ENCODE assay signal across 8 cellular contexts in the genomic region with DNA sequence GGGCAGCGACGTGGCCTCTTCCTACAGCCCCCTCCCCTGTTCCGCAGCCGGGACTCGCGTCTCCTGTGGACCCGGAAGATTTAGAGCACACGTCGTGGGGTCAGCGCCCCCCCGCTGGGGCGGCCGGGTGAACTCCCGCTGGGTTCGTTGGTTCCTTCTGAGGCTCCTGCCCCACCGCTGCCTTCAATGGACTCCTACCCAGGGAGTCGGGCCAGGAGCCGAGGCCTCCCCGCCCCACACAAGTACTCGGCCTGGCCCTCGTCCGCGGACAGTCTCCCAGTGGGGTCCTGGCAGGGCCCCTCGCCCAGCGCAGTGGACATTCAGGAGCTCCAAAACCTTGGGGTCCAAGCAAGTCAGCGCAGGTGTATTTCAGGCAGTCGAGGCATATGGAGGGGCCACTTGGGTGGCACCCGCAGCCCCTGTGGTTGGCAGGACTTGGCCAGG. TPM values are rescaled to one million over a fixed set of nuclear protein-coding genes. Genes with fewer than 3 reads are reported as not detected.
A peak's percentile ranks its signal among the peaks of the same experiment; 100 is the strongest.
DNase-seq lines count a peak whose midpoint lies in the region; ATAC-seq and TF ChIP-seq lines count a peak whose summit lies in the region.

No MANE protein-coding gene starts in this region.

- peak overlapping the region; percentile 64 for H2AFZ ChIP-seq in GM23248

- peaks cover 16% of the 10 kb centered on the region for H3F3A ChIP-seq in GM23248 (ENCODE audit: insufficient read depth)

- intact Hi-C loops in esophagus squamous epithelium (cut with DNase I), result loop anchor here (10.0 kb wide), 2 partner anchors 215 to 725 kb away; no protein-coding TSS in a partner anchor

- no peaks in the 10 kb centered on the region for H3K9me2 ChIP-seq in GM23248 (ENCODE audit: insufficient read depth)

- H3K27me3 ChIP-seq in GM23248 (replicated peaks; ENCODE audit: insufficient read depth) (no peaks in the 10 kb centered on the region), RWPE2 (ENCODE audit: insufficient read depth, poor library complexity, severe bottlenecking) (peaks cover 14% of the 10 kb centered on the region), esophagus squamous epithelium (peaks cover 0 to 92% (median 9%) of the 10 kb centered on the region in 4 donors)

- peak overlapping the region; percentile 80 for H3K4me2 ChIP-seq in GM23248 (ENCODE audit: unreplicated experiment)

- TF ChIP-seq POLR2A in esophagus squamous epithelium (IDR thresholded peaks at IDR 0.05), result no peak

- peaks cover 9% of the 10 kb centered on the region; the same call in 1 of the 2 replicates for H3K4me1 ChIP-seq in GM23248 (ENCODE audit: insufficient read depth)
- no peaks in the 10 kb centered on the region for H3K4me1 ChIP-seq in RWPE2 (ENCODE audit: insufficient read depth, poor library complexity, severe bottlenecking)
- H3K4me1 ChIP-seq in esophagus squamous epithelium, result peaks cover 32 to 77% (median 43%) of the 10 kb centered on the region in 3 donors

- ATAC-seq in RWPE2 (ENCODE audit: low read depth) (0 out of 3 replicates have a peak, but pooled peaks have one; percentile 7), omental fat pad (ENCODE audit: low FRiP score) (peak; percentile 7), GM18502 (IDR thresholded peaks at IDR 0.05; ENCODE audit: poor library complexity, unreplicated experiment) (no peak), GM21390 (IDR thresholded peaks at IDR 0.05; ENCODE audit: unreplicated experiment) (no peak), GM18517 (IDR thresholded peaks at IDR 0.05; ENCODE audit: unreplicated experiment) (no peak)

- DNase-seq in GM23248 (peak; percentile 67), RWPE2 (ENCODE audit: low spot score) (peak; percentile 69), esophagus squamous epithelium (lab: John Stamatoyannopoulos, UW) (no peak), omental fat pad (ENCODE audit: low spot score) (no peak), NCI-H2196 (lab: John Stamatoyannopoulos, UW; ENCODE audit: unreplicated experiment) (no peak)

- TF ChIP-seq CTCF in RWPE2 (IDR thresholded peaks at IDR 0.05; ENCODE audit: poor library complexity, severe bottlenecking), result no peak
- no peak for TF ChIP-seq CTCF in esophagus squamous epithelium (IDR thresholded peaks at IDR 0.05)
- TF ChIP-seq CTCF in omental fat pad (IDR thresholded peaks at IDR 0.05), result no peak

- in situ Hi-C loops in GM23248 (cut with MboI), result no loop called here

- H3K79me2 ChIP-seq in GM23248 (ENCODE audit: insufficient read depth), result peaks cover 28% of the 10 kb centered on the region

- H4K20me1 ChIP-seq in GM23248 (ENCODE audit: insufficient read depth), result no peaks in the 10 kb centered on the region

- peak overlapping the region; percentile 73 for H3K9ac ChIP-seq in GM23248

- H3K36me3 ChIP-seq in GM23248 (ENCODE audit: low read depth) (no peaks in the 10 kb centered on the region), RWPE2 (ENCODE audit: low read depth) (no peaks in the 10 kb centered on the region), esophagus squamous epithelium (no peaks in the 10 kb centered on the region)

- H3K27ac ChIP-seq in GM23248 (peak overlapping the region; percentile 6; the same call in 1 of the 2 replicates), RWPE2 (ENCODE audit: poor library complexity, severe bottlenecking) (peak overlapping the region; percentile 0), esophagus squamous epithelium (peak overlapping the region in 2 of 4 donors; percentile 78 to 83)

- WGBS in GM23248 (ENCODE audit: low coverage in 1 of 2, low lambda C conversion rate in 2 of 2, missing lambda C conversion rate in 2 of 2), 2 experiments, result 7% methylated on average over 26 to 28 of the region's 28 CpGs
- 20% methylated on average over 1 of the region's 28 CpGs; no CpG with 5 or more reads in 1 of the 2 donors for WGBS in esophagus squamous epithelium, 2 donors

- peak overlapping the region; percentile 74 for H3K4me3 ChIP-seq in GM23248
- peak overlapping the region; percentile 63 for H3K4me3 ChIP-seq in RWPE2 (ENCODE audit: severe bottlenecking)
- H3K4me3 ChIP-seq in esophagus squamous epithelium, result peak overlapping the region; percentile 36 to 67 (median 48)

- H3K9me3 ChIP-seq in GM23248 (ENCODE audit: low read depth) (no peaks in the 10 kb centered on the region), RWPE2 (ENCODE audit: severe bottlenecking) (no peaks in the 10 kb centered on the region), esophagus squamous epithelium (no peaks in the 10 kb centered on the region)

RNA-seq across cellular contexts. Expression of a gene that starts 1.2 kb away (rescaled TPM):
- total RNA-seq in GM23248 (2014; rRNA removed; shearing (Covaris generic)), result 36.5 and 52.1 TPM in 2 replicates
- polyA plus RNA-seq in GM23248 (2016; fragmentation: Nextera tagmentation; extraction: Ambion mirVana), result 10.1 and 13.8 TPM in 2 replicates
- 1 to 10 TPM; 1.3 to 3.1 (median 1.9) TPM for total RNA-seq in esophagus squamous epithelium
- 10 to 100 TPM in 1 of 4 donors, 1 to 10 TPM in 3; 2.3 to 10.9 (median 3.0) TPM for total RNA-seq in omental fat pad

Comparison
In these comparisons a context has a peak if more than half of its experiments do, and no peak if none do; other contexts are left out.
1. DNase-seq: peak in GM23248 (single experiment) and RWPE2 (single experiment); none in esophagus squamous epithelium (single experiment), omental fat pad (single experiment) and NCI-H2196 (single experiment).
2. ATAC-seq: peak in RWPE2 (single experiment) and omental fat pad (single experiment); none in GM18502 (single experiment), GM21390 (single experiment) and GM18517 (single experiment).
3. Peak in every context shown above with its lines, with median percentiles within 50 percentile points of each other: H3K4me3 ChIP-seq.